ENCODE assay signal across 33 cellular contexts in genomic region chr4:73401412-73401811, GRCh38. TPM values are rescaled to one million over a fixed set of nuclear protein-coding genes. Genes with fewer than 3 reads are reported as not detected.
"Had no signal": no experiment of that assay in that cellular context is flagged by ENCODE, and none has a peak within 500 bp of the region (broad histone marks: within the 10 kb centered on the region; RNA-seq: fewer than 3 reads in every experiment).

No MANE protein-coding gene starts in this region.

- DNase-seq: islet precursor cell; left ventricle myocardium inferior; midbrain; mucosa of descending colon; naive thymus-derived CD4-positive, alpha-beta T cell; pancreas; retina; right cardiac atrium; sigmoid colon; small intestine; spleen; stimulated activated CD4-positive, alpha-beta T cell treated with anti-CD3 and anti-CD28 coated beads, Interleukin-2, amount 100 ng/mL, for 48 hours; stimulated activated CD4-positive, alpha-beta T cell treated with anti-CD3 and anti-CD28 coated beads, Interleukin-4, amount 100 ng/mL, for 4 hours; stimulated activated CD8-positive, alpha-beta memory T cell treated with anti-CD3 and anti-CD28 coated beads, Interleukin-4, amount 100 ng/mL, for 48 hours; stimulated activated naive CD4-positive, alpha-beta T cell treated with Interleukin-2 at 50 U/mL for 16 hours; stimulated activated naive CD8-positive, alpha-beta T cell treated with anti-CD3 and anti-CD28 coated beads, Interleukin-15, amount 100 ng/mL, for 72 hours; substantia nigra; uterus had no signal

- H3K9me3 ChIP-seq: left ventricle myocardium inferior, mucosa of descending colon, pancreas, prostate gland, sigmoid colon, spleen, tibial nerve, uterus had no signal

- H3K27ac Mint-ChIP-seq: memory B cell; naive thymus-derived CD4-positive, alpha-beta T cell; natural killer cell treated with Interleukin-12 subunit alpha and Interleukin-12 subunit beta and Interleukin-15 and Interleukin-18, amount 100 ng/mL, for 72 hours; stimulated activated memory B cell treated with anti-CD40 and anti-IgM and Interleukin-4, amounts not matched to agents 10 μg/mL and 1 μg/mL and 100 μg/mL, for 72 hours; stimulated activated naive CD8-positive, alpha-beta T cell treated with anti-CD3 and anti-CD28 coated beads, Interleukin-15, amount 100 ng/mL, for 72 hours; type B pancreatic cell had no signal

- H3K9me3 Mint-ChIP-seq: memory B cell; naive thymus-derived CD4-positive, alpha-beta T cell; natural killer cell treated with Interleukin-12 subunit alpha and Interleukin-12 subunit beta and Interleukin-15 and Interleukin-18, amount 100 ng/mL, for 72 hours; stimulated activated memory B cell treated with anti-CD40 and anti-IgM and Interleukin-4, amounts not matched to agents 10 μg/mL and 1 μg/mL and 100 μg/mL, for 72 hours; stimulated activated naive CD8-positive, alpha-beta T cell treated with anti-CD3 and anti-CD28 coated beads, Interleukin-15, amount 100 ng/mL, for 72 hours; type B pancreatic cell had no signal

- FAIRE-seq: pancreas, small intestine had no signal

- H3K4me1 ChIP-seq: left ventricle myocardium inferior, prostate gland, sigmoid colon, spleen, tibial nerve, uterus had no signal

- H3K27me3 Mint-ChIP-seq: natural killer cell treated with Interleukin-12 subunit alpha and Interleukin-12 subunit beta and Interleukin-15 and Interleukin-18, amount 100 ng/mL, for 72 hours; stimulated activated naive CD8-positive, alpha-beta T cell treated with anti-CD3 and anti-CD28 coated beads, Interleukin-15, amount 100 ng/mL, for 72 hours; type B pancreatic cell had no signal

- H3K4me3 Mint-ChIP-seq: memory B cell; naive thymus-derived CD4-positive, alpha-beta T cell; natural killer cell treated with Interleukin-12 subunit alpha and Interleukin-12 subunit beta and Interleukin-15 and Interleukin-18, amount 100 ng/mL, for 72 hours; stimulated activated memory B cell treated with anti-CD40 and anti-IgM and Interleukin-4, amounts not matched to agents 10 μg/mL and 1 μg/mL and 100 μg/mL, for 72 hours; stimulated activated naive CD8-positive, alpha-beta T cell treated with anti-CD3 and anti-CD28 coated beads, Interleukin-15, amount 100 ng/mL, for 72 hours; type B pancreatic cell had no signal

- H3K4me3 ChIP-seq: left ventricle myocardium inferior, lung, mucosa of descending colon, pancreas, prostate gland, sigmoid colon, spleen, tibial nerve, uterus had no signal

- H3K27me3 ChIP-seq: pancreas, sigmoid colon, spleen, tibial nerve, uterus had no signal

- H3K27ac ChIP-seq: left ventricle myocardium inferior, pancreas, prostate gland, sigmoid colon, spleen, tibial nerve, uterus had no signal

- ATAC-seq: mucosa of descending colon; naive thymus-derived CD4-positive, alpha-beta T cell; natural killer cell treated with Interleukin-12 subunit alpha and Interleukin-12 subunit beta and Interleukin-15 and Interleukin-18, amount 100 ng/mL, for 72 hours; pancreas; right cardiac atrium; stimulated activated memory B cell treated with anti-CD40 and anti-IgM and Interleukin-4, amounts not matched to agents 10 μg/mL and 1 μg/mL and 100 μg/mL, for 72 hours; stimulated activated naive CD8-positive, alpha-beta T cell treated with anti-CD3 and anti-CD28 coated beads, Interleukin-15, amount 100 ng/mL, for 72 hours had no signal

- H3K36me3 Mint-ChIP-seq: memory B cell; naive thymus-derived CD4-positive, alpha-beta T cell; natural killer cell treated with Interleukin-12 subunit alpha and Interleukin-12 subunit beta and Interleukin-15 and Interleukin-18, amount 100 ng/mL, for 72 hours; stimulated activated memory B cell treated with anti-CD40 and anti-IgM and Interleukin-4, amounts not matched to agents 10 μg/mL and 1 μg/mL and 100 μg/mL, for 72 hours; type B pancreatic cell had no signal

- H3K36me3 ChIP-seq: left ventricle myocardium inferior, pancreas, prostate gland, sigmoid colon, spleen, tibial nerve, uterus had no signal

- H3K4me1 Mint-ChIP-seq: memory B cell; naive thymus-derived CD4-positive, alpha-beta T cell; stimulated activated memory B cell treated with anti-CD40 and anti-IgM and Interleukin-4, amounts not matched to agents 10 μg/mL and 1 μg/mL and 100 μg/mL, for 72 hours; stimulated activated naive CD8-positive, alpha-beta T cell treated with anti-CD3 and anti-CD28 coated beads, Interleukin-15, amount 100 ng/mL, for 72 hours had no signal

RNA-seq across cellular contexts. Expression of gene ALB, which starts 2.7 kb away (rescaled TPM):
- total RNA-seq: kidney epithelial cell; left ventricle myocardium inferior; myocyte; natural killer cell treated with Interleukin-12 subunit alpha and Interleukin-12 subunit beta and Interleukin-15 and Interleukin-18, amount 100 ng/mL, for 72 hours; sigmoid colon had no signal
- polyA plus RNA-seq: naive thymus-derived CD4-positive, alpha-beta T cell had no signal

RNA-seq across cellular contexts. Expression of gene AFP, which starts 34.6 kb away (rescaled TPM):
- total RNA-seq: kidney epithelial cell; left ventricle myocardium inferior; lower leg skin; mesenteric fat pad; mucosa of descending colon; naive thymus-derived CD4-positive, alpha-beta T cell; natural killer cell treated with Interleukin-12 subunit alpha and Interleukin-12 subunit beta and Interleukin-15 and Interleukin-18, amount 100 ng/mL, for 72 hours; omental fat pad; right cardiac atrium; sigmoid colon; spleen; temporal lobe; tibial nerve; ureter; uterus had no signal
- polyA plus RNA-seq: lung; naive thymus-derived CD4-positive, alpha-beta T cell; neural cell; right cardiac atrium; sigmoid colon; spleen had no signal
